9 cellular contexts compared by ENCODE assay signal in the genomic region with DNA sequence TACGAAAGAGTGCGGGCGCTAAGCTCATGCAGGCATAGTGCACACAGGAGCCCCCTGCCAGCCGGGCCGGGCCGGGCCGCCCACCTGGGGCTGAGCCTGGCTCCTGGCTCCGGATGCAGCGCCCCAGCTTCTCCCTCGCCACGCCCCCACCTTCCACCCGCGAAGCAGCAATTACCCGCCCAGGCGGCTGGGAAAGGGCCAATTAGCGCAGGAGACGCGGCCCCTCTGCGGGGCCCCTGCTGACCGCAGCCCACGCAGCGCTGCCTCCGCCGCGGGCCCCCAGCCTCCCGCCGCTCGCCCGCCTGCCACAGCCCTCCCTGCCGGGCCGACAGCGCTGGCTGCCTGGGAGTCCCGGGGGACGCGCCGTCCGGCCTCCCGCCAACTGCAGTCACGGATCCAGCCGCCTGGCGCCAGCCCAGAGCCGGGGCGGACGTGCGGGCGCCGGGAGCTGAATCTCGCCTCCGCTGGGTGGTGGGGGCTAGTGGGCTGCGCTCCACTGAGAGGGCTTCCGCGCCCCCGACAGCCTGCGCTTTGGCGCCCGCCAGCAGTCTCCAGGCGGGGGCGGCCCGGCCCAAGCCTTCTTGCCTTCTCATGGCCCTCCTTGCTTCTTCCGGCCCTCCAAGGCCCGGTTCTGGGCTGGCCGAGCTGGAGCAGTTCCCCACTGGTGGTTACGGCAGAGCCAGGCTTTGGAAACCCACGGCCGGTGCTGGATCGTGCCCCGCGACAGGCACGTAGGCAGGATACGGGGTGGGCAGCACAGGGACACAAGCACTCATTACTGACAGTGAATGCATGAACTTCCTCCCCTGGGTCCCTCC. TPM values are rescaled to one million over a fixed set of nuclear protein-coding genes. Genes with fewer than 3 reads are reported as not detected.
DNase-seq lines count a peak whose midpoint lies in the region; ATAC-seq and TF ChIP-seq lines count a peak whose summit lies in the region.
"Had no signal": no experiment of that assay in that cellular context is flagged by ENCODE, and none has a peak within 500 bp of the region (broad histone marks: within the 10 kb centered on the region; RNA-seq: fewer than 3 reads in every experiment).

No MANE protein-coding gene starts in this region.

- H3K4me1 ChIP-seq in rectal smooth muscle tissue (ENCODE audit: control insufficient read depth, insufficient read depth, low read length) = no peaks in the 10 kb centered on the region
- H3K4me1 ChIP-seq in uterus = peaks cover 0 to 8% of the 10 kb centered on the region in 2 donors

- peak in 1 of 2 donors; percentile 50 for TF ChIP-seq POLR2A in uterus (IDR thresholded peaks at IDR 0.05)

- CTCF ChIA-PET in T-cell (lab: Charles Lee) = interaction anchor here in 1 of 2 donors (0.5 to 1.8 kb wide), 2 partner anchors 141 to 434 kb away, joined by 4 to 10 read pairs; no protein-coding TSS in a partner anchor

- H3K27ac Mint-ChIP-seq in T-cell = peak overlapping the region; percentile 44 to 55

- no peaks in the 10 kb centered on the region for H3K36me3 Mint-ChIP-seq in T-cell

- no peaks in the 10 kb centered on the region for H3K36me3 ChIP-seq in rectal smooth muscle tissue (ENCODE audit: control insufficient read depth, insufficient read depth, low read length)
- H3K36me3 ChIP-seq in uterus = no peaks in the 10 kb centered on the region

- H3K9me3 Mint-ChIP-seq in T-cell = no peaks in the 10 kb centered on the region

- ATAC-seq in HG03196 (IDR thresholded peaks at IDR 0.05; ENCODE audit: unreplicated experiment) = peak; percentile 36
- peak; percentile 64 to 68 (median 66) for ATAC-seq in T-cell (replicated peaks in 1 of 4)

- no peak overlapping the region for H3K27ac ChIP-seq in rectal smooth muscle tissue (ENCODE audit: low read depth, low read length)
- H3K27ac ChIP-seq in uterus = peak overlapping the region; percentile 54 to 78
- H3K27ac ChIP-seq: epithelial cell of prostate had no signal

- DNase-seq in ELF-1 (ENCODE audit: low read depth, low spot score) (peak; percentile 61), T-cell (peak; percentile 27 to 69 (median 52)), amygdala (lab: John Stamatoyannopoulos, UW) (peak in 43 of 56 donors; percentile 20 to 86 (median 54)), hepatic stellate cell (ENCODE audit: low spot score) (peak; percentile 77), uterus (peak; percentile 80 to 90), LoVo (ENCODE audit: low spot score) (no peak)

- H3K4me1 Mint-ChIP-seq in T-cell = peaks cover 5 to 11% (median 10%) of the 10 kb centered on the region in 3 donors

- H3K4me3 Mint-ChIP-seq in T-cell = peak overlapping the region; percentile 69 to 82 (median 80)

- no peak overlapping the region for H3K9ac ChIP-seq in rectal smooth muscle tissue (ENCODE audit: low read length)

- H3K27me3 ChIP-seq in rectal smooth muscle tissue (ENCODE audit: control insufficient read depth, insufficient read depth, low read length) (peaks cover 6% of the 10 kb centered on the region), uterus (no peaks in the 10 kb centered on the region)

- no peaks in the 10 kb centered on the region for H3K9me3 ChIP-seq in uterus

- H3K27me3 Mint-ChIP-seq in T-cell = no peaks in the 10 kb centered on the region

- peak overlapping the region; percentile 64 for H3K4me3 ChIP-seq in rectal smooth muscle tissue (ENCODE audit: low read length)
- peak overlapping the region; percentile 40 to 49 for H3K4me3 ChIP-seq in uterus

- POLR2A ChIA-PET in T-cell (lab: Charles Lee) = interaction anchor here (0.5 to 0.6 kb wide), 2 partner anchors 40 to 92 kb away, joined by 3 to 5 read pairs; no protein-coding TSS in a partner anchor

- peak in 3 of 4 experiments; percentile 27 to 54 (median 33) for TF ChIP-seq CTCF in uterus (IDR thresholded peaks at IDR 0.05)

- intact Hi-C loops in uterus (cut with DNase I; ENCODE audit: low total_unique reads) = no loop called here

RNA-seq across cellular contexts. Expression of gene CBFB, which starts 14.9 kb away (rescaled TPM):
- 100 to 1,000 TPM in 2 of 5 donors, 10 to 100 TPM in 3; 80.0 to 115 (median 96.5) TPM for total RNA-seq in T-cell
- 100 to 1,000 TPM in 1 of 4 donors, 10 to 100 TPM in 3; 42.1 to 108 (median 75.9) TPM for total RNA-seq in uterus

RNA-seq across cellular contexts. Expression of gene CES4A, which starts 25.6 kb away (rescaled TPM):
- 10 to 100 TPM; 12.4 to 20.7 (median 17.0) TPM for total RNA-seq in T-cell
- 1 to 10 TPM in 3 of 4 donors, under 1 TPM in 1; 0.29 to 9.6 (median 5.4) TPM for total RNA-seq in uterus

RNA-seq across cellular contexts. Expression of gene CES3, which starts 53.0 kb away (rescaled TPM):
- total RNA-seq in T-cell (under 1 TPM; 0.10 to 0.88 (median 0.58) TPM), uterus (1 to 10 TPM in 2 of 4 donors, under 1 TPM in 2; 0.51 to 2.8 (median 0.86) TPM)
